In genomic region chr3:156978471-156978961, GRCh38 we compare ENCODE assay signal across 8 cellular contexts.
A peak's percentile ranks its signal among the peaks of the same experiment; 100 is the strongest.
DNase-seq lines count a peak whose midpoint lies in the region; ATAC-seq and TF ChIP-seq lines count a peak whose summit lies in the region.

No MANE protein-coding gene starts in this region.

- no peak overlapping the region for H3K4me3 ChIP-seq in CD4-positive, alpha-beta memory T cell (ENCODE audit: low read length in 2 of 2)
- no peak overlapping the region for H3K4me3 ChIP-seq in effector memory CD4-positive, alpha-beta T cell (ENCODE audit: insufficient read depth, low read depth, low read length, poor library complexity, severe bottlenecking)

- H3K27ac Mint-ChIP-seq in CD4-positive, alpha-beta memory T cell = peak overlapping the region in 5 of 7 donors; percentile 17 to 43 (median 27)
- H3K27ac Mint-ChIP-seq in endothelial cell (ENCODE audit: unreplicated experiment) = no peak overlapping the region

- no peaks in the 10 kb centered on the region for H3K36me3 ChIP-seq in CD4-positive, alpha-beta memory T cell (ENCODE audit: insufficient read depth, low read length)
- no peaks in the 10 kb centered on the region for H3K36me3 ChIP-seq in effector memory CD4-positive, alpha-beta T cell (ENCODE audit: control insufficient read depth, insufficient read depth, low read length)

- ATAC-seq in HG03460 (IDR thresholded peaks at IDR 0.05; ENCODE audit: unreplicated experiment) (peak; percentile 97), esophagus mucosa (peak; percentile 32)

- TF ChIP-seq CTCF in GM20000 (IDR thresholded peaks at IDR 0.05; ENCODE audit: extremely low read depth, missing control alignments) (no peak), endothelial cell (IDR thresholded peaks at IDR 0.05; ENCODE audit: unreplicated experiment) (no peak)

- H3K27ac ChIP-seq in CD4-positive, alpha-beta memory T cell (ENCODE audit: low read depth, low read length) = no peak overlapping the region
- no peak overlapping the region for H3K27ac ChIP-seq in effector memory CD4-positive, alpha-beta T cell (ENCODE audit: insufficient read depth, low read length, poor library complexity, severe bottlenecking)

- POLR2A ChIA-PET in CD4-positive, alpha-beta memory T cell (lab: Charles Lee; ENCODE audit: partially characterized antibody) = interaction anchor here (0.7 to 1.5 kb wide), 3 partner anchors 24 to 454 kb away, joined by 3 to 4 read pairs (median 4); no protein-coding TSS in a partner anchor

- no peaks in the 10 kb centered on the region for H3K27me3 Mint-ChIP-seq in CD4-positive, alpha-beta memory T cell
- no peaks in the 10 kb centered on the region for H3K27me3 Mint-ChIP-seq in endothelial cell (ENCODE audit: unreplicated experiment)

- peak overlapping the region in 4 of 8 donors; percentile 18 to 48 (median 46) for H3K4me3 Mint-ChIP-seq in CD4-positive, alpha-beta memory T cell
- no peak overlapping the region for H3K4me3 Mint-ChIP-seq in endothelial cell (ENCODE audit: unreplicated experiment)

- no peaks in the 10 kb centered on the region for H3K27me3 ChIP-seq in CD4-positive, alpha-beta memory T cell (ENCODE audit: insufficient read depth, low read length)
- no peaks in the 10 kb centered on the region for H3K27me3 ChIP-seq in effector memory CD4-positive, alpha-beta T cell (replicated peaks; ENCODE audit: control insufficient read depth, insufficient read depth, low read length, poor library complexity, severe bottlenecking)

- H3K9me3 ChIP-seq in CD4-positive, alpha-beta memory T cell (ENCODE audit: control insufficient read depth in 1 of 2, low read length in 2 of 2) = no peaks in the 10 kb centered on the region
- H3K9me3 ChIP-seq in effector memory CD4-positive, alpha-beta T cell (ENCODE audit: control insufficient read depth, low read length) = no peaks in the 10 kb centered on the region

- intact Hi-C loops in CD4-positive, alpha-beta memory T cell (cut with micrococcal nuclease) = no loop called here

- CTCF ChIA-PET in CD4-positive, alpha-beta memory T cell (lab: Charles Lee; ENCODE audit: partially characterized antibody) = interaction anchor here (1.5 kb wide), 1 partner anchor 153 kb away, joined by 4 read pairs; no protein-coding TSS in a partner anchor

- DNase-seq in CD4-positive, alpha-beta memory T cell = no peak
- peak; percentile 57 for DNase-seq in GM20000 (ENCODE audit: low spot score)
- DNase-seq in effector memory CD4-positive, alpha-beta T cell = no peak
- no peak for DNase-seq in COLO829 (ENCODE audit: low spot score)
- no peak for DNase-seq in stimulated activated CD8-positive, alpha-beta memory T cell treated with anti-CD3 and anti-CD28 coated beads, Interleukin-4, amount 100 ng/mL, for 48 hours
- DNase-seq in endothelial cell (ENCODE audit: low spot score) = no peak

- H3K4me1 ChIP-seq in CD4-positive, alpha-beta memory T cell (ENCODE audit: insufficient read depth, low read length) = peaks cover 3% of the 10 kb centered on the region
- H3K4me1 ChIP-seq in effector memory CD4-positive, alpha-beta T cell (ENCODE audit: control insufficient read depth, insufficient read depth, low read length, poor library complexity, severe bottlenecking) = no peaks in the 10 kb centered on the region

- H3K36me3 Mint-ChIP-seq in CD4-positive, alpha-beta memory T cell = no peaks in the 10 kb centered on the region
- H3K36me3 Mint-ChIP-seq in endothelial cell (ENCODE audit: low read depth, unreplicated experiment) = no peaks in the 10 kb centered on the region

- peaks cover 0 to 3% (median 0%) of the 10 kb centered on the region in 8 donors for H3K9me3 Mint-ChIP-seq in CD4-positive, alpha-beta memory T cell
- H3K9me3 Mint-ChIP-seq in endothelial cell (ENCODE audit: unreplicated experiment) = no peaks in the 10 kb centered on the region

- H3K4me1 Mint-ChIP-seq in CD4-positive, alpha-beta memory T cell = peaks cover 11 to 13% (median 12%) of the 10 kb centered on the region in 4 donors
- no peaks in the 10 kb centered on the region for H3K4me1 Mint-ChIP-seq in endothelial cell (ENCODE audit: unreplicated experiment)
